12 cellular contexts compared by ENCODE assay signal in the genomic region with DNA sequence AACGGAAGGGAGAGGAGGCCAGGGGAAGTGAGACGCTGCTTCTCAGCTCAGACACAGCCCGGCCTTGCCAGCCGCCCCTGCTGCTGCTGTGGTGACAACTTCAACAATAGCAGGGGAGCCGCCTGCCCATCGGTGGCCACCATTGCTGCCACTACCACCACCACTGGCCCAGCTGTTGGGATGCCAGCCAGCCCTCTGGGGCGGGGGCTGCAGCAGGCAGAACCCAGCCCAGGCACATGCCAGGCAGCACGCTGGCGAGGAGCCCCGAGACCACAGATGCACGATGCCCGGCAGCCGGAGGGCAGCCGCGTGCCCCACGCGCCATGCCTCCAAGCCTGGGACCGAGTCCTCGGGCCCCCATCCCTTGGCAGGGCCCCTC. TPM values are rescaled to one million over a fixed set of nuclear protein-coding genes. Genes with fewer than 3 reads are reported as not detected.
A peak's percentile ranks its signal among the peaks of the same experiment; 100 is the strongest.
DNase-seq lines count a peak whose midpoint lies in the region; ATAC-seq, FAIRE-seq and TF ChIP-seq lines count a peak whose summit lies in the region.
"Had no signal": no experiment of that assay in that cellular context is flagged by ENCODE, and none has a peak within 500 bp of the region (broad histone marks: within the 10 kb centered on the region; RNA-seq: fewer than 3 reads in every experiment).

No MANE protein-coding gene starts in this region.

- H3K27ac ChIP-seq in cardiac muscle cell (peak overlapping the region; percentile 95), aorta (ENCODE audit: low read depth in 1 of 2, low read length in 2 of 2) (no peak overlapping the region)
- H3K27ac ChIP-seq: foreskin keratinocyte had no signal

- H3K27ac Mint-ChIP-seq in nephron, result peak overlapping the region; percentile 20 to 66 (median 30)
- no peak overlapping the region for H3K27ac Mint-ChIP-seq in mesothelial cell of epicardium

- WGBS in aorta, 2 donors, result 0 to 4% methylated on average over 19 of the region's 19 CpGs

- H3K4me3 Mint-ChIP-seq in nephron (peak overlapping the region; percentile 82 to 84 (median 83)), mesothelial cell of epicardium (no peak overlapping the region)
- H3K4me3 Mint-ChIP-seq: CD4-positive, CD25-positive, alpha-beta regulatory T cell had no signal

- H3K36me3 ChIP-seq in cardiac muscle cell (peaks cover 59% of the 10 kb centered on the region), aorta (ENCODE audit: control insufficient read depth in 1 of 2, insufficient read depth in 2 of 2, low read length in 1 of 2) (peaks cover 0 to 2% of the 10 kb centered on the region in 2 donors)

- peaks cover 3% of the 10 kb centered on the region for H3K36me3 Mint-ChIP-seq in nephron (ENCODE audit: low read depth)
- peaks cover 6% of the 10 kb centered on the region for H3K36me3 Mint-ChIP-seq in mesothelial cell of epicardium
- H3K36me3 Mint-ChIP-seq: CD4-positive, CD25-positive, alpha-beta regulatory T cell had no signal

- FAIRE-seq in HTR-8/SVneo (lab: Jason Lieb, UNC), result no peak
- FAIRE-seq: GM18507 had no signal

- intact Hi-C loops in left cardiac atrium (cut with DNase I) (no loop called here), aorta (cut with DNase I) (no loop called here)

- DNase-seq in cardiac muscle cell (ENCODE audit: low read depth in 1 of 2, low spot score in 1 of 2) (no peak), left cardiac atrium (no peak), fibroblast of villous mesenchyme (ENCODE audit: low read depth) (no peak), aorta (peak; percentile 62 to 78), mesothelial cell of epicardium (ENCODE audit: low spot score in 2 of 2, unreplicated experiment in 2 of 2) (no peak), HTR-8/SVneo (ENCODE audit: insufficient read length, low spot score) (no peak), SW480 (ENCODE audit: low spot score) (no peak)
- DNase-seq: CD4-positive, CD25-positive, alpha-beta regulatory T cell; foreskin keratinocyte; MG63 had no signal

- H3K9me3 ChIP-seq in cardiac muscle cell (ENCODE audit: low read depth), result no peaks in the 10 kb centered on the region
- no peaks in the 10 kb centered on the region for H3K9me3 ChIP-seq in aorta (ENCODE audit: control insufficient read depth, low read length)
- H3K9me3 ChIP-seq: MG63 had no signal

- H3K9me3 Mint-ChIP-seq in nephron, result no peaks in the 10 kb centered on the region
- no peaks in the 10 kb centered on the region for H3K9me3 Mint-ChIP-seq in mesothelial cell of epicardium
- H3K9me3 Mint-ChIP-seq: CD4-positive, CD25-positive, alpha-beta regulatory T cell had no signal

- H3K4me1 Mint-ChIP-seq in nephron (peaks cover 21% of the 10 kb centered on the region), mesothelial cell of epicardium (peaks cover 45% of the 10 kb centered on the region)

- H3K27me3 Mint-ChIP-seq in nephron (ENCODE audit: low read depth) (no peaks in the 10 kb centered on the region), mesothelial cell of epicardium (ENCODE audit: low read depth) (no peaks in the 10 kb centered on the region)
- H3K27me3 Mint-ChIP-seq: CD4-positive, CD25-positive, alpha-beta regulatory T cell had no signal

- ATAC-seq in left cardiac atrium, result no peak
- ATAC-seq in aorta (ENCODE audit: low FRiP score), result no peak
- ATAC-seq: foreskin keratinocyte had no signal

- no peaks in the 10 kb centered on the region for H3K27me3 ChIP-seq in cardiac muscle cell
- H3K27me3 ChIP-seq in aorta (ENCODE audit: control insufficient read depth in 1 of 2, insufficient read depth in 2 of 2, low read length in 1 of 2), result no peaks in the 10 kb centered on the region
- H3K27me3 ChIP-seq: foreskin keratinocyte, MG63 had no signal

- H3K4me1 ChIP-seq in cardiac muscle cell (ENCODE audit: low read depth) (peaks cover 77% of the 10 kb centered on the region), aorta (ENCODE audit: control insufficient read depth in 1 of 2, insufficient read depth in 2 of 2, low read length in 2 of 2) (no peaks in the 10 kb centered on the region)
- H3K4me1 ChIP-seq: foreskin keratinocyte had no signal

- no peak for TF ChIP-seq CTCF in cardiac muscle cell (IDR thresholded peaks at IDR 0.05; ENCODE audit: low read depth, low read length)
- TF ChIP-seq CTCF in fibroblast of villous mesenchyme (IDR thresholded peaks at IDR 0.05; ENCODE audit: insufficient read depth, low read depth, low read length), result no peak
- no peak for TF ChIP-seq CTCF in nephron (IDR thresholded peaks at IDR 0.05; ENCODE audit: unreplicated experiment in 3 of 3)
- TF ChIP-seq CTCF in mesothelial cell of epicardium (IDR thresholded peaks at IDR 0.05; ENCODE audit: unreplicated experiment), result no peak

- H3K4me3 ChIP-seq in cardiac muscle cell (peak overlapping the region; percentile 100), fibroblast of villous mesenchyme (ENCODE audit: low read depth, low read length) (peak overlapping the region; percentile 64), aorta (ENCODE audit: low read length in 2 of 2) (peak overlapping the region in 1 of 2 donors; percentile 35)
- H3K4me3 ChIP-seq: MG63 had no signal

RNA-seq across cellular contexts. Expression of gene DOK4, which starts 7.3 kb away (rescaled TPM):
- total RNA-seq in cardiac muscle cell (1,502 and 2,409 TPM in 2 replicates), left cardiac atrium (10 to 100 TPM; 14.2 to 14.5 TPM), fibroblast of villous mesenchyme (34.5 and 40.2 TPM in 2 replicates), aorta (10 to 100 TPM; 35.5 to 44.5 TPM), mesothelial cell of epicardium (79.0 to 83.6 TPM (median 83.6 TPM) in 3 replicates)
- polyA plus RNA-seq in cardiac muscle cell (1,563 and 2,826 TPM in 2 replicates), aorta (10 to 100 TPM; 26.4 to 54.1 TPM)

RNA-seq across cellular contexts. Expression of gene POLR2C, which starts 16.6 kb away (rescaled TPM):
- total RNA-seq in cardiac muscle cell, result 126 and 164 TPM in 2 replicates
- polyA plus RNA-seq in cardiac muscle cell, result 80.0 and 83.5 TPM in 2 replicates
- 10 to 100 TPM; 33.2 to 41.9 TPM for total RNA-seq in left cardiac atrium
- total RNA-seq in fibroblast of villous mesenchyme, result 118 and 128 TPM in 2 replicates
- total RNA-seq in aorta, result 10 to 100 TPM; 43.8 to 49.7 TPM
- polyA plus RNA-seq in aorta, result 10 to 100 TPM; 49.3 to 55.3 TPM
- 62.1 to 69.1 TPM (median 65.0 TPM) in 3 replicates for total RNA-seq in mesothelial cell of epicardium

RNA-seq across cellular contexts. Expression of gene COQ9, which starts 31.8 kb away (rescaled TPM):
- total RNA-seq in cardiac muscle cell, result 111 and 115 TPM in 2 replicates
- 147 and 152 TPM in 2 replicates for polyA plus RNA-seq in cardiac muscle cell
- 100 to 1,000 TPM in 1 of 2 donors, 10 to 100 TPM in 1; 98.9 to 128 TPM for total RNA-seq in left cardiac atrium
- 31.2 and 44.5 TPM in 2 replicates for total RNA-seq in fibroblast of villous mesenchyme
- 10 to 100 TPM; 22.0 to 29.4 TPM for total RNA-seq in aorta
- polyA plus RNA-seq in aorta, result 10 to 100 TPM; 28.9 to 48.2 TPM
- 43.5 to 48.3 TPM (median 47.4 TPM) in 3 replicates for total RNA-seq in mesothelial cell of epicardium

RNA-seq across cellular contexts. Expression of gene CIAPIN1, which starts 31.8 kb away (rescaled TPM):
- total RNA-seq in cardiac muscle cell (65.5 and 74.2 TPM in 2 replicates), left cardiac atrium (10 to 100 TPM; 36.5 to 77.0 TPM), fibroblast of villous mesenchyme (58.6 and 62.6 TPM in 2 replicates), aorta (10 to 100 TPM; 26.7 to 27.4 TPM), mesothelial cell of epicardium (57.5 to 62.9 TPM (median 59.0 TPM) in 3 replicates)
- polyA plus RNA-seq in cardiac muscle cell (139 and 156 TPM in 2 replicates), aorta (10 to 100 TPM; 16.3 to 21.6 TPM)

RNA-seq across cellular contexts. Expression of gene CCDC102A, which starts 57.3 kb away (rescaled TPM):
- total RNA-seq in cardiac muscle cell (41.3 and 51.9 TPM in 2 replicates), left cardiac atrium (1 to 10 TPM; 5.3 to 8.9 TPM), fibroblast of villous mesenchyme (11.6 and 15.1 TPM in 2 replicates), aorta (10 to 100 TPM; 15.3 to 21.9 TPM), mesothelial cell of epicardium (30.6 to 31.9 TPM (median 31.3 TPM) in 3 replicates)
- polyA plus RNA-seq in cardiac muscle cell (30.1 and 43.8 TPM in 2 replicates), aorta (10 to 100 TPM; 12.9 to 14.1 TPM)

Comparison
In these comparisons a context has a peak if more than half of its experiments do, and no peak if none do; other contexts are left out.
1. RNA of gene DOK4, which starts 7.3 kb away (total RNA-seq): 1,502 to 2,409 TPM in cardiac muscle cell; 79.0 to 83.6 TPM in mesothelial cell of epicardium, 35.5 to 44.5 TPM in aorta, 34.5 to 40.2 TPM in fibroblast of villous mesenchyme and 14.2 to 14.5 TPM in left cardiac atrium; every median in the first group is over 10 times any median in the second.
2. DNase-seq: peak in aorta (2 of 2); none in cardiac muscle cell (0 of 2), left cardiac atrium (single experiment), fibroblast of villous mesenchyme (single experiment), mesothelial cell of epicardium (0 of 2), HTR-8/SVneo (single experiment) and SW480 (single experiment).